In the genomic region with DNA sequence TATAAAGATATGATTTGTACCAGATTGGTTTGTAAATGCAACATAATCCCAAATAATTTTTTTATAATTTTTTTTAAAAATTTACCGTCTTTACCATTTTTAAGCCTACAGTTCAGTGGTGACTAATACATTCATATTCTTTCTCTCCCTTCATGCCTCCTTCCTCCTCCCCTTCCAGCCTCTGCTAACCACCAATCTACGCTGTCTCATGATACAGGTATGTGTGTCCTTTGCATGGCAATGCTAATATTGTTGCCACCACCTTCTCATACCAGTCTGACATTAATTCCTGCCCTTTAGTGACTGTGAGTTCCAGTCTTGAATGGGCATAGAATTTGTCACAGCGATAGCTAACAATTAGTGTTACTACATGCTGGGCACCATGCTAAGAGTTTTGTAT, we compare ENCODE assay signal across 20 cellular contexts.
DNase-seq lines count a peak whose midpoint lies in the region; ATAC-seq, FAIRE-seq and TF ChIP-seq lines count a peak whose summit lies in the region.
"Had no signal": no experiment of that assay in that cellular context is flagged by ENCODE, and none has a peak within 500 bp of the region (broad histone marks: within the 10 kb centered on the region; RNA-seq: fewer than 3 reads in every experiment).

No MANE protein-coding gene starts in this region.

- H3K27ac ChIP-seq in BLaER1 = no peak overlapping the region
- no peak overlapping the region for H3K27ac ChIP-seq in RWPE2 (ENCODE audit: poor library complexity, severe bottlenecking)
- H3K27ac ChIP-seq in foreskin keratinocyte = no peak overlapping the region
- H3K27ac ChIP-seq: C4-2B, GM23248, SJCRH30 had no signal

- H3K4me1 ChIP-seq in BLaER1 (peaks cover 27% of the 10 kb centered on the region), RWPE2 (ENCODE audit: insufficient read depth, poor library complexity, severe bottlenecking) (no peaks in the 10 kb centered on the region), foreskin keratinocyte (no peaks in the 10 kb centered on the region)
- H3K4me1 ChIP-seq: HAP-1 had no signal

- no peaks in the 10 kb centered on the region for H3K36me3 ChIP-seq in BLaER1
- no peaks in the 10 kb centered on the region for H3K36me3 ChIP-seq in RWPE2 (ENCODE audit: low read depth)
- H3K36me3 ChIP-seq: HAP-1, SJCRH30 had no signal

- FAIRE-seq in GM12892 (lab: Jason Lieb, UNC) = peak; percentile 5

- no peak overlapping the region for H3K9ac ChIP-seq in BLaER1
- H3K9ac ChIP-seq: GM23248 had no signal

- no peaks in the 10 kb centered on the region for H4K20me1 ChIP-seq in BLaER1

- peak overlapping the region; percentile 70; the same call in 1 of the 2 replicates for H3K4me2 ChIP-seq in BLaER1

- TF ChIP-seq CTCF in RWPE2 (IDR thresholded peaks at IDR 0.05; ENCODE audit: poor library complexity, severe bottlenecking) (no peak), foreskin keratinocyte (conservative IDR thresholded peaks at IDR 0.05) (no peak)

- H3K9me3 ChIP-seq in BLaER1 (peaks cover 16% of the 10 kb centered on the region), RWPE2 (ENCODE audit: severe bottlenecking) (no peaks in the 10 kb centered on the region)
- H3K9me3 ChIP-seq: HAP-1 had no signal

- no peak for TF ChIP-seq POLR2A in GM12892 (IDR thresholded peaks at IDR 0.05; ENCODE audit: low read depth, low read length)

- H3K4me3 ChIP-seq in BLaER1 (no peak overlapping the region), RWPE2 (ENCODE audit: severe bottlenecking) (no peak overlapping the region)
- H3K4me3 ChIP-seq: GM23248, HAP-1, SJCRH30 had no signal

- DNase-seq in GM12892 (ENCODE audit: insufficient read length) = no peak
- DNase-seq in RWPE2 (ENCODE audit: low spot score) = no peak
- DNase-seq in foreskin keratinocyte = peak in 1 of 2 donors; percentile 44
- DNase-seq in cerebellar nuclear complex (lab: John Stamatoyannopoulos, UW) = no peak
- DNase-seq in HuH-7.5 (ENCODE audit: low spot score) = no peak
- no peak for DNase-seq in SIG-M5 treated with dmso at 0.1 percent for 504 hours (lab: John Stamatoyannopoulos, UW; ENCODE audit: unreplicated experiment)
- DNase-seq: DMS79, GM23248, IMR-90, Karpas-422, NCI-H1105, NCI-H2081, NCI-H2171 treated with DMSO at 0.1 percent for 48 hours, NCI-H446 treated with DMSO at 0.1 percent for 48 hours, RPMI8226 had no signal

- peak; percentile 69; the same call in 2 of the 3 replicates for ATAC-seq in RWPE2 (ENCODE audit: low read depth)
- ATAC-seq in foreskin keratinocyte = peak; percentile 78
- ATAC-seq in GM21526 (IDR thresholded peaks at IDR 0.05; ENCODE audit: low FRiP score, unreplicated experiment) = no peak

- no peaks in the 10 kb centered on the region for H3K27me3 ChIP-seq in BLaER1
- no peaks in the 10 kb centered on the region for H3K27me3 ChIP-seq in RWPE2 (ENCODE audit: insufficient read depth, poor library complexity, severe bottlenecking)
- H3K27me3 ChIP-seq in foreskin keratinocyte = no peaks in the 10 kb centered on the region
- H3K27me3 ChIP-seq: SJCRH30 had no signal
